ENCODE assay signal across 8 cellular contexts in genomic region chr17:43908111-43908721, GRCh38. TPM values are rescaled to one million over a fixed set of nuclear protein-coding genes. Genes with fewer than 3 reads are reported as not detected.
DNase-seq lines count a peak whose midpoint lies in the region; ATAC-seq and TF ChIP-seq lines count a peak whose summit lies in the region.

No MANE protein-coding gene starts in this region.

- no peaks in the 10 kb centered on the region for H3K9me3 ChIP-seq in left lung

- H3K27me3 Mint-ChIP-seq in Calu3 (ENCODE audit: unreplicated experiment): peaks cover 67% of the 10 kb centered on the region
- peaks cover 53% of the 10 kb centered on the region for H3K27me3 Mint-ChIP-seq in activated CD4-positive, alpha-beta T cell treated with anti-CD3 and anti-CD28 coated beads, Interleukin-2, amount 10 ng/mL, durations not matched to agents 7 days and 5 days

- H3K4me1 ChIP-seq in left lung: peaks cover 6 to 27% of the 10 kb centered on the region in 2 donors

- no peaks in the 10 kb centered on the region for H3K36me3 ChIP-seq in left lung

- H3K4me3 ChIP-seq in left lung: peak overlapping the region in 1 of 2 donors; percentile 34

- DNase-seq in Calu3: peak; percentile 55
- peak; percentile 79 for DNase-seq in NCI-H1694 (lab: John Stamatoyannopoulos, UW)
- DNase-seq in activated CD4-positive, alpha-beta T cell treated with anti-CD3 and anti-CD28 coated beads, Interleukin-2, amount 10 ng/mL, durations not matched to agents 7 days and 5 days: peak; percentile 47
- peak; percentile 29 for DNase-seq in dermis blood vessel endothelial cell
- no peak for DNase-seq in left lung
- DNase-seq in stimulated activated CD4-positive, alpha-beta T cell treated with anti-CD3 and anti-CD28 coated beads, Interleukin-4, amount 100 ng/mL, for 4 hours: peak; percentile 53
- no peak for DNase-seq in SW 1271 (lab: John Stamatoyannopoulos, UW)
- DNase-seq in NCI-H1092 (lab: John Stamatoyannopoulos, UW): no peak

- no peak for TF ChIP-seq CTCF in Calu3 (IDR thresholded peaks at IDR 0.05; ENCODE audit: unreplicated experiment)
- no peak for TF ChIP-seq CTCF in left lung (IDR thresholded peaks at IDR 0.05)

- intact Hi-C loops in Calu3 (cut with micrococcal nuclease; ENCODE audit: unreplicated experiment): loop anchor here (1.0 kb wide), 1 partner anchor 28 kb away; no protein-coding TSS in a partner anchor
- intact Hi-C loops in left lung (cut with DNase I): no loop called here

- H3K27me3 ChIP-seq in left lung: peaks cover 39 to 75% of the 10 kb centered on the region in 2 donors

- H3K4me1 Mint-ChIP-seq in Calu3 (ENCODE audit: low read depth, unreplicated experiment): peaks cover 14% of the 10 kb centered on the region
- H3K4me1 Mint-ChIP-seq in activated CD4-positive, alpha-beta T cell treated with anti-CD3 and anti-CD28 coated beads, Interleukin-2, amount 10 ng/mL, durations not matched to agents 7 days and 5 days: peaks cover 10% of the 10 kb centered on the region

- H3K36me3 Mint-ChIP-seq in Calu3 (ENCODE audit: insufficient read depth, unreplicated experiment): peaks cover 16% of the 10 kb centered on the region
- H3K36me3 Mint-ChIP-seq in activated CD4-positive, alpha-beta T cell treated with anti-CD3 and anti-CD28 coated beads, Interleukin-2, amount 10 ng/mL, durations not matched to agents 7 days and 5 days (ENCODE audit: low read depth): no peaks in the 10 kb centered on the region

- no peak overlapping the region for H3K27ac Mint-ChIP-seq in Calu3 (ENCODE audit: unreplicated experiment)
- no peak overlapping the region for H3K27ac Mint-ChIP-seq in activated CD4-positive, alpha-beta T cell treated with anti-CD3 and anti-CD28 coated beads, Interleukin-2, amount 10 ng/mL, durations not matched to agents 7 days and 5 days

- BruUV-seq in Calu3 (replicated peaks; lab: Mats Ljungman, UMichigan): no TSS peak

- CTCF ChIA-PET in Calu3 (lab: Charles Lee): interaction anchor here (1.4 to 3.3 kb wide), 2 partner anchors 29 to 36 kb away, joined by 7 to 24 read pairs; no protein-coding TSS in a partner anchor
- CTCF ChIA-PET in activated CD4-positive, alpha-beta T cell treated with anti-CD3 and anti-CD28 coated beads, Interleukin-2, amount 10 ng/mL, durations not matched to agents 7 days and 5 days (lab: Charles Lee): interaction anchor here (0.8 to 1.2 kb wide), 2 partner anchors 9 to 35 kb away, joined by 3 read pairs; no protein-coding TSS in a partner anchor

- peak; percentile 64 for ATAC-seq in left lung

- H3K4me3 Mint-ChIP-seq in Calu3 (ENCODE audit: low read depth, unreplicated experiment): no peak overlapping the region
- no peak overlapping the region for H3K4me3 Mint-ChIP-seq in activated CD4-positive, alpha-beta T cell treated with anti-CD3 and anti-CD28 coated beads, Interleukin-2, amount 10 ng/mL, durations not matched to agents 7 days and 5 days

- POLR2A ChIA-PET in activated CD4-positive, alpha-beta T cell treated with anti-CD3 and anti-CD28 coated beads, Interleukin-2, amount 10 ng/mL, durations not matched to agents 7 days and 5 days (lab: Charles Lee): no interaction called here

- no peaks in the 10 kb centered on the region for H3K9me3 Mint-ChIP-seq in Calu3 (ENCODE audit: low read depth, unreplicated experiment)
- no peaks in the 10 kb centered on the region for H3K9me3 Mint-ChIP-seq in activated CD4-positive, alpha-beta T cell treated with anti-CD3 and anti-CD28 coated beads, Interleukin-2, amount 10 ng/mL, durations not matched to agents 7 days and 5 days

- H3K27ac ChIP-seq in left lung: no peak overlapping the region

RNA-seq across cellular contexts. Expression of gene MPP2, which starts 0.9 kb away (rescaled TPM):
- total RNA-seq in Calu3 (2022) (5.5 and 6.7 TPM in 2 replicates), dermis blood vessel endothelial cell (0.34 and 0.84 TPM in 2 replicates), left lung (1 to 10 TPM; 1.5 to 1.7 TPM)
- under 1 TPM; 0.60 to 0.69 TPM for total RNA-seq in activated CD4-positive, alpha-beta T cell treated with anti-CD3 and anti-CD28 coated beads, Interleukin-2, amount 10 ng/mL, durations not matched to agents 7 days and 5 days

RNA-seq across cellular contexts. Expression of gene PPY, which starts 34.1 kb away (rescaled TPM):
- not detected in 2 replicates for total RNA-seq in Calu3 (2022)
- total RNA-seq in activated CD4-positive, alpha-beta T cell treated with anti-CD3 and anti-CD28 coated beads, Interleukin-2, amount 10 ng/mL, durations not matched to agents 7 days and 5 days: not detected
- total RNA-seq in dermis blood vessel endothelial cell: not detected in 2 replicates
- total RNA-seq in left lung: not detected

RNA-seq across cellular contexts. Expression of gene PYY, which starts 45.5 kb away (rescaled TPM):
- total RNA-seq in Calu3 (2022): not detected in 2 replicates
- not detected for total RNA-seq in activated CD4-positive, alpha-beta T cell treated with anti-CD3 and anti-CD28 coated beads, Interleukin-2, amount 10 ng/mL, durations not matched to agents 7 days and 5 days
- total RNA-seq in dermis blood vessel endothelial cell: not detected in 2 replicates
- total RNA-seq in left lung: not detected

Comparison
In these comparisons a context has a peak if more than half of its experiments do, and no peak if none do; other contexts are left out.
1. DNase-seq: peak in Calu3 (single experiment), NCI-H1694 (single experiment), activated CD4-positive, alpha-beta T cell treated with anti-CD3 and anti-CD28 coated beads, Interleukin-2, amount 10 ng/mL, durations not matched to agents 7 days and 5 days (single experiment), dermis blood vessel endothelial cell (single experiment) and stimulated activated CD4-positive, alpha-beta T cell treated with anti-CD3 and anti-CD28 coated beads, Interleukin-4, amount 100 ng/mL, for 4 hours (2 of 2); none in left lung (0 of 2), SW 1271 (0 of 2) and NCI-H1092 (single experiment).